1 cellular context compared by ENCODE assay signal in the genomic region with DNA sequence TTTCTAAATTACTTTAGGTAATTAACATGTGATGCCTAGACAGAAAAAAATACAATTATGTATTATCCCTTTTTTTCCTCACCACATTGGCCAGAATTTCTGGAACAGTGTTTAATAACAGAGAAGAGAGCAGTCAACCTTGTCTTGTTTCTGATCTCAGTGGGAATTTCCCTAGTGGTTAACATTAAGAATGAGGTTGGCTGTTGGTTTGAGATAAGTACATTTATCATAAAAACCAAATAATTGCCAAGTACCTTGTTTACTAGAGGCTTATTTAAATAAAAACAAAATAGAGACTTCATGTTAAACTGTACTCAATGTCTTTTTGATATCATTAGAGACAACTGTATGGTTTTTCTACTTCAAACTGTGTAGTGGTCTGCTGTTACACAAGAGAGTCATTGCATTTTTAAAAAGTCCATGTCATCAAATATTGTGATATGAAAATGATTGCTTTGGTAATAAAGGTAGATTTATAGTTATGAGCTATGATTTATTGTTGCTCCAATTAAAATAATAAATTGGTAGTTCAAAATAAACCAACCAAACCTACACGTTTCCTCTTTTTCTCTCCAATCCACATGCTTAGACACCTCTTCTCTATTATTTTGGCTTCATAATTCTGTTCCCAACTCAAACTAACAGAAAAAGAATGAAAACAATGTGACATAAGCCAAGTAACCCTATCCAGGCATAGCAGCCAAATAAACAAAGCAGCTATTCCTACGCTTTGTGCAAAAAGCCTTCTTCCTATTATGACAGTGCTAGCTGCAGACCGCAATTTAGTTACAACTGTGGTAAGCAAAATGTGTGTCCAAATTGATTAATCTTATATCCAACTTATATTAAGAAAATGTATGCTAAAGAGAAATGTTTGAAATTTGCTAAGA.
TF ChIP-seq lines count a peak whose summit lies in the region.

No MANE protein-coding gene starts in this region.

TF ChIP-seq in HepG2, 621 proteins besides CTCF, POLR2A, EP300 and RAD21 (continued from another document):
- TF ChIP-seq MAFK (conservative IDR thresholded peaks at IDR 0.05 in 1 of 2, IDR thresholded peaks at IDR 0.05 in 1 of 2; ENCODE audit: low read length in 2 of 2): peak; percentile 75 to 79
- TF ChIP-seq, protein P1, sequence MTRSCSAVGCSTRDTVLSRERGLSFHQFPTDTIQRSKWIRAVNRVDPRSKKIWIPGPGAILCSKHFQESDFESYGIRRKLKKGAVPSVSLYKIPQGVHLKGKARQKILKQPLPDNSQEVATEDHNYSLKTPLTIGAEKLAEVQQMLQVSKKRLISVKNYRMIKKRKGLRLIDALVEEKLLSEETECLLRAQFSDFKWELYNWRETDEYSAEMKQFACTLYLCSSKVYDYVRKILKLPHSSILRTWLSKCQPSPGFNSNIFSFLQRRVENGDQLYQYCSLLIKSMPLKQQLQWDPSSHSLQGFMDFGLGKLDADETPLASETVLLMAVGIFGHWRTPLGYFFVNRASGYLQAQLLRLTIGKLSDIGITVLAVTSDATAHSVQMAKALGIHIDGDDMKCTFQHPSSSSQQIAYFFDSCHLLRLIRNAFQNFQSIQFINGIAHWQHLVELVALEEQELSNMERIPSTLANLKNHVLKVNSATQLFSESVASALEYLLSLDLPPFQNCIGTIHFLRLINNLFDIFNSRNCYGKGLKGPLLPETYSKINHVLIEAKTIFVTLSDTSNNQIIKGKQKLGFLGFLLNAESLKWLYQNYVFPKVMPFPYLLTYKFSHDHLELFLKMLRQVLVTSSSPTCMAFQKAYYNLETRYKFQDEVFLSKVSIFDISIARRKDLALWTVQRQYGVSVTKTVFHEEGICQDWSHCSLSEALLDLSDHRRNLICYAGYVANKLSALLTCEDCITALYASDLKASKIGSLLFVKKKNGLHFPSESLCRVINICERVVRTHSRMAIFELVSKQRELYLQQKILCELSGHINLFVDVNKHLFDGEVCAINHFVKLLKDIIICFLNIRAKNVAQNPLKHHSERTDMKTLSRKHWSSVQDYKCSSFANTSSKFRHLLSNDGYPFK (CRISPR knock-in tag; IDR thresholded peaks at IDR 0.05; ENCODE audit: borderline replicate concordance): no peak
- TF ChIP-seq MAFF (IDR thresholded peaks at IDR 0.05; ENCODE audit: low read depth, low read length): peak; percentile 73
